Comparison of ENCODE assay signal across 1 cellular context in the genomic region with DNA sequence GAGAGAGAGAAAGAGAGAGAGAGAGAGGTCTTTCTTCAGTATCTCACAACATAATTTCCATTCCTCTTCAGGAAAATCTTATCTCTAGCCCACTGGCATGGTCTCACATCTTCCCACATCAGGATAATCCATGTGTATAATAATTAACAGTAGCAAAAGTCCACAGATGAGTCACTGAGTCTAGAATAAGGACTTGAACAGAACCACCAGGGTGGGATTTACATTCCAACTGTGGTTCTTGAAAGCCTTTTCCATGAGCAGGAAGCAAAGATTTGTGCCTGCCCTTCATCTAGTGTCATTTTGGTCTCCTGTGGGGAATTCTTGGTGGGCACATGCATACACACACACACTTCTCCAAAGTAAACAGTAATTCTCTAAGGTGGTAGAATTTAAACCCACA.
TF ChIP-seq lines count a peak whose summit lies in the region.

No MANE protein-coding gene starts in this region.

TF ChIP-seq in HEK293, 187 proteins besides CTCF, POLR2A, EP300 and RAD21:
- TF ChIP-seq, protein P1, sequence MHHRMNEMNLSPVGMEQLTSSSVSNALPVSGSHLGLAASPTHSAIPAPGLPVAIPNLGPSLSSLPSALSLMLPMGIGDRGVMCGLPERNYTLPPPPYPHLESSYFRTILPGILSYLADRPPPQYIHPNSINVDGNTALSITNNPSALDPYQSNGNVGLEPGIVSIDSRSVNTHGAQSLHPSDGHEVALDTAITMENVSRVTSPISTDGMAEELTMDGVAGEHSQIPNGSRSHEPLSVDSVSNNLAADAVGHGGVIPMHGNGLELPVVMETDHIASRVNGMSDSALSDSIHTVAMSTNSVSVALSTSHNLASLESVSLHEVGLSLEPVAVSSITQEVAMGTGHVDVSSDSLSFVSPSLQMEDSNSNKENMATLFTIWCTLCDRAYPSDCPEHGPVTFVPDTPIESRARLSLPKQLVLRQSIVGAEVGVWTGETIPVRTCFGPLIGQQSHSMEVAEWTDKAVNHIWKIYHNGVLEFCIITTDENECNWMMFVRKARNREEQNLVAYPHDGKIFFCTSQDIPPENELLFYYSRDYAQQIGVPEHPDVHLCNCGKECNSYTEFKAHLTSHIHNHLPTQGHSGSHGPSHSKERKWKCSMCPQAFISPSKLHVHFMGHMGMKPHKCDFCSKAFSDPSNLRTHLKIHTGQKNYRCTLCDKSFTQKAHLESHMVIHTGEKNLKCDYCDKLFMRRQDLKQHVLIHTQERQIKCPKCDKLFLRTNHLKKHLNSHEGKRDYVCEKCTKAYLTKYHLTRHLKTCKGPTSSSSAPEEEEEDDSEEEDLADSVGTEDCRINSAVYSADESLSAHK (tag by site-specific recombination; IDR thresholded peaks at IDR 0.05) = no peak
- 0 out of 2 replicates have a peak, but pooled peaks have one; percentile 27 for TF ChIP-seq ZNF596 (tag by site-specific recombination; IDR thresholded peaks at IDR 0.05)
TF ChIP-seq in HEK293: peak in this region for 1.
